In the genomic region with DNA sequence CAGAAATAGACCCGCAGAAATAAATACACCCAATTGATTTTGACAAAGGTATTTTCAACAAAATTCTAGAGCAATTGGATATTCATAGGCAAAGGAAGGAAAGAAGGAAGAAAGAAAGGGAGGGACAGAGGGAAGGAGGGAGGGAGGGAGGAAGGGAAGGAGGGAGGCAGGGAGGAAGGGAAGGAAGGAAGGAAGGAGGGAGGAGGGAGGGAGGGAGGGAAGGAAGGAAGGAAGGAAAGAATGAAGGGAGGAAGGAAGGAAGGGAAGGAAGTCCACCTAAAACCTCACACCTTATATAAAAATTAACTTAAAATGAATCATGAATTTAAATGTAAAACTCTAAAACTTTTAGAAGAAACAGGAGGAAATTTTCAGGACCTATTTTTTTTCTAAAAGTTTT, we compare ENCODE assay signal across 8 cellular contexts.
"Had no signal": no experiment of that assay in that cellular context is flagged by ENCODE, and none has a peak within 500 bp of the region (broad histone marks: within the 10 kb centered on the region; RNA-seq: fewer than 3 reads in every experiment).

No MANE protein-coding gene starts in this region.

- DNase-seq: GDM1, GF-D8 had no signal

- ATAC-seq: GM12878 had no signal

- FAIRE-seq: G401.6, GM12878, GM12891, GM12892, GM18507, GM19239 had no signal

- H3K4me3 ChIP-seq: GM12878 had no signal
